In the genomic region with DNA sequence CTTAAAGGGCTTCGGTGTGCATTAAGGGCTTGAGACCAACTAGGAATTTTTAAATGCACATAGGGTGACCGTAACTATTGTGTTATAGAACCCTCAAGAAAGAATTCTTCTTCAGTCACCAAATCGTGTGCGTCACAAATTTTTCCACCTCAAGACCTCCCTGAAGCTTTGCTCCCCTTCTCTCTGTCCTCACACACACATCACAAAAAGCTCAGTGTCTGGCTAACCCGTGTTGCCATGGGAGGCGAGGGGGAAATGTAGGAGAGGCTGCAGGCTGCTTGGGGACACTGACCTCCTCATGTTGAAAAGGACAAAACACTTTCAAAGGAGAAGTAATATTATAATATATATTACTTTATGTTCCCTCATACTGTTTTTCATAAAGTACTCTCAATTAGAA, we compare ENCODE assay signal across 19 cellular contexts. TPM values are rescaled to one million over a fixed set of nuclear protein-coding genes. Genes with fewer than 3 reads are reported as not detected.
A peak's percentile ranks its signal among the peaks of the same experiment; 100 is the strongest.
DNase-seq lines count a peak whose midpoint lies in the region; ATAC-seq and TF ChIP-seq lines count a peak whose summit lies in the region.
"Had no signal": no experiment of that assay in that cellular context is flagged by ENCODE, and none has a peak within 500 bp of the region (broad histone marks: within the 10 kb centered on the region; RNA-seq: fewer than 3 reads in every experiment).

No MANE protein-coding gene starts in this region.

- H3K4me1 ChIP-seq in Panc1 (ENCODE audit: control insufficient read depth, insufficient read depth, low read length) (peaks cover 4% of the 10 kb centered on the region; the same call in 1 of the 2 replicates), endodermal cell (ENCODE audit: control insufficient read depth, insufficient read depth, low read length) (peaks cover 2% of the 10 kb centered on the region)
- H3K4me1 ChIP-seq: HAP-1 had no signal

- H3K4me1 Mint-ChIP-seq in endodermal cell = peaks cover 16% of the 10 kb centered on the region
- no peaks in the 10 kb centered on the region for H3K4me1 Mint-ChIP-seq in naive thymus-derived CD8-positive, alpha-beta T cell
- H3K4me1 Mint-ChIP-seq: CD14-positive monocyte had no signal

- no peak overlapping the region for H3K27ac Mint-ChIP-seq in endodermal cell
- no peak overlapping the region for H3K27ac Mint-ChIP-seq in naive thymus-derived CD8-positive, alpha-beta T cell
- H3K27ac Mint-ChIP-seq: B cell, CD14-positive monocyte had no signal

- POLR2A ChIA-PET in Panc1 (lab: Charles Lee) = no interaction called here
- POLR2A ChIA-PET in naive thymus-derived CD8-positive, alpha-beta T cell (lab: Charles Lee) = no interaction called here

- H3K27ac ChIP-seq in Panc1 (ENCODE audit: low read length) (peak overlapping the region; percentile 5), endodermal cell (ENCODE audit: low read depth, low read length) (peak overlapping the region; percentile 64), substantia nigra (ENCODE audit: low read depth, low read length, poor library complexity, severe bottlenecking) (peak overlapping the region; percentile 40)
- H3K27ac ChIP-seq: GM23248 had no signal

- in situ Hi-C loops in Panc1 (cut with HindIII; ENCODE audit: low pct_unique_long_range_greater_than_20kb, low sequenced_read_pairs) = no loop called here

- peaks cover 14% of the 10 kb centered on the region for H3K27me3 Mint-ChIP-seq in endodermal cell (ENCODE audit: insufficient read depth)
- peaks cover 5 to 30% (median 15%) of the 10 kb centered on the region in 5 donors for H3K27me3 Mint-ChIP-seq in naive thymus-derived CD8-positive, alpha-beta T cell
- H3K27me3 Mint-ChIP-seq: B cell had no signal

- H3K4me3 ChIP-seq in Panc1 (ENCODE audit: low read depth in 2 of 2, low read length in 2 of 2) (no peak overlapping the region), endodermal cell (ENCODE audit: low read length) (no peak overlapping the region)
- H3K4me3 ChIP-seq: GM23248, HAP-1 had no signal

- no peak for ATAC-seq in Panc1
- ATAC-seq in naive thymus-derived CD8-positive, alpha-beta T cell = no peak
- ATAC-seq in GM18907 (IDR thresholded peaks at IDR 0.05; ENCODE audit: unreplicated experiment) = no peak
- ATAC-seq: Right ventricle myocardium inferior had no signal

- no peaks in the 10 kb centered on the region for H3K9me3 Mint-ChIP-seq in endodermal cell
- peaks cover 0 to 2% (median 0%) of the 10 kb centered on the region in 9 donors for H3K9me3 Mint-ChIP-seq in naive thymus-derived CD8-positive, alpha-beta T cell
- H3K9me3 Mint-ChIP-seq: CD14-positive monocyte had no signal

- BruUV-seq in Panc1 (replicated peaks; lab: Mats Ljungman, UMichigan) = no TSS peak

- H3K9me3 ChIP-seq in Panc1 (ENCODE audit: control insufficient read depth, insufficient read depth, low read depth, low read length) (no peaks in the 10 kb centered on the region), endodermal cell (ENCODE audit: control insufficient read depth, low read length) (no peaks in the 10 kb centered on the region)
- H3K9me3 ChIP-seq: HAP-1 had no signal

- no peaks in the 10 kb centered on the region for H3K36me3 ChIP-seq in Panc1 (ENCODE audit: control insufficient read depth, insufficient read depth, low read length)
- no peaks in the 10 kb centered on the region for H3K36me3 ChIP-seq in endodermal cell (ENCODE audit: control insufficient read depth, insufficient read depth, low read length)
- H3K36me3 ChIP-seq: HAP-1 had no signal

- intact Hi-C loops in Panc1 (cut with micrococcal nuclease; ENCODE audit: unreplicated experiment) = no loop called here

- H3K4me3 Mint-ChIP-seq in endodermal cell = no peak overlapping the region
- no peak overlapping the region for H3K4me3 Mint-ChIP-seq in naive thymus-derived CD8-positive, alpha-beta T cell
- H3K4me3 Mint-ChIP-seq: B cell, CD14-positive monocyte had no signal

- H3K27me3 ChIP-seq in Panc1 (ENCODE audit: control insufficient read depth, insufficient read depth, low read length) = no peaks in the 10 kb centered on the region
- no peaks in the 10 kb centered on the region for H3K27me3 ChIP-seq in endodermal cell (ENCODE audit: control insufficient read depth, insufficient read depth, low read length, poor library complexity, severe bottlenecking)

- H3K36me3 Mint-ChIP-seq in endodermal cell (ENCODE audit: low read depth) = no peaks in the 10 kb centered on the region
- no peaks in the 10 kb centered on the region for H3K36me3 Mint-ChIP-seq in naive thymus-derived CD8-positive, alpha-beta T cell
- H3K36me3 Mint-ChIP-seq: CD14-positive monocyte had no signal

- DNase-seq in Panc1 (ENCODE audit: low read depth, low spot score) (no peak), endodermal cell (no peak), midbrain (lab: John Stamatoyannopoulos, UW) (peak; percentile 63), substantia nigra (lab: John Stamatoyannopoulos, UW) (peak in 27 of 49 donors; percentile 15 to 57 (median 40)), SK-N-DZ (ENCODE audit: low spot score) (no peak)
- DNase-seq in naive thymus-derived CD8-positive, alpha-beta T cell = no peak
- DNase-seq: DMS53, GF-D8, GM23248, Karpas-422, MV-4-11, NCI-H2029 treated with DMSO at 0.1 percent for 48 hours, NCI-H524 treated with DMSO at 0.1 percent for 48 hours, OCI-M1 had no signal

- H3K9ac ChIP-seq in endodermal cell (ENCODE audit: extremely low read depth, low read length, poor library complexity, severe bottlenecking) = no peak overlapping the region
- H3K9ac ChIP-seq: GM23248 had no signal

- CTCF ChIA-PET in Panc1 (lab: Charles Lee) = no interaction called here

- 77 to 93% methylated on average over 4 of the region's 6 CpGs for WGBS in endodermal cell (ENCODE audit: insufficient coverage in 1 of 2, insufficient read length in 1 of 2), 2 experiments

- TF ChIP-seq CTCF in Panc1 (IDR thresholded peaks at IDR 0.05) (no peak), endodermal cell (conservative IDR thresholded peaks at IDR 0.05) (no peak)

RNA-seq across cellular contexts. Expression of gene SSPN, which starts 10.6 kb away (rescaled TPM):
- total RNA-seq in Panc1 (2021; ENCODE audit: unreplicated experiment) (23.4 TPM), endodermal cell (1 to 10 TPM; 1.3 to 3.7 TPM)
- polyA plus RNA-seq in Panc1 (2012; ENCODE audit: insufficient read length) = 16.7 TPM
- 3.8 TPM for polyA plus RNA-seq in endodermal cell (2013, experiment 1 of 2)
- polyA plus RNA-seq in endodermal cell (2013, experiment 2 of 2) = 3.8 TPM
- polyA plus RNA-seq in SK-N-DZ (2014; cell fraction: cytosol; rRNA removed) = 0.13 and 0.20 TPM in 2 replicates
- polyA plus RNA-seq in SK-N-DZ (2014; cell fraction: nucleus; rRNA removed) = not detected in 2 replicates
- total RNA-seq in naive thymus-derived CD8-positive, alpha-beta T cell = under 1 TPM in 1 of 2 experiments, not detected in 1; 0.27 TPM
- polyA plus RNA-seq in naive thymus-derived CD8-positive, alpha-beta T cell = not detected

Comparison
In these comparisons a context has a peak if more than half of its experiments do, and no peak if none do; other contexts are left out.
1. DNase-seq: peak in midbrain (single experiment) and substantia nigra (27 of 49); none in Panc1 (single experiment), endodermal cell (single experiment), SK-N-DZ (single experiment) and naive thymus-derived CD8-positive, alpha-beta T cell (0 of 10).
2. H3K27ac ChIP-seq: peak in every context shown above with its lines; median percentile 64 in endodermal cell; 40 in substantia nigra; 5 in Panc1.